Comparison of ENCODE assay signal across 8 cellular contexts in the genomic region with DNA sequence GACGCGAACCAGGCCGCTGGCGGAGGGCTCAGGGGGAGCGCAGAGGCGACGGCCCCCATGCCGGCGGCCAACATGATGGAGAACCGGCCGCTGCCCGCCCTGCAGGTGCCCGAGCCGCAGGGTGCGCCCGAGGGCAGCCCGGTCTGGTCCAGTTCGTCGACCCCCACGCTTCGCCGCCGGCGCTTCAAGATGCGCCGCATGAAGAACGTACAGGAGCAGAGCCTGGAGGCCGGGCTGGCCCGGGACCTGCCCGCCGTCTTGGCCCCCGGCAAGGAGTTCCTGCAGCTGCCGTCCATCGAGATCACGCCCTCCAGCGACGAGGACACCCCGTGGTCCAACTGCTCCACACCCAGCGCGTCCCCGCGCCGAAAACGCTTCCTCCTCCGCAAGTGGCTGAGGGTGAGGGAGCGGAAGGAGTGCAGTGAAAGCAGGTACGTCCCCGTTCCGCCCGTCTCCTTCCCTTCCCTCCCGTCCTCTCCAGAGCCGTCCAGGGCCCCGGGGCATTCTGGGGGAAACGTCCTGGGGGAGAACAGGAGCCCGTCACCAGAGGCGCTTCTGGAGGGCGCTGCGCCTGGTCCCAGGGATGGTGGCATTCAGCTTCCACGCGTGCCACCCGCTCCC. TPM values are rescaled to one million over a fixed set of nuclear protein-coding genes. Genes with fewer than 3 reads are reported as not detected.
DNase-seq lines count a peak whose midpoint lies in the region; ATAC-seq and TF ChIP-seq lines count a peak whose summit lies in the region.

No MANE protein-coding gene starts in this region.

- H3K4me2 ChIP-seq in OCI-LY7 (ENCODE audit: low read length) = no peak overlapping the region

- no peaks in the 10 kb centered on the region for H3K36me3 ChIP-seq in esophagus squamous epithelium
- no peaks in the 10 kb centered on the region for H3K36me3 ChIP-seq in subcutaneous abdominal adipose tissue (ENCODE audit: control insufficient read depth in 5 of 5, insufficient read depth in 5 of 5, low read length in 5 of 5)
- no peaks in the 10 kb centered on the region for H3K36me3 ChIP-seq in OCI-LY7 (ENCODE audit: insufficient read depth, low read length)

- peaks cover 4 to 13% (median 10%) of the 10 kb centered on the region in 3 donors for H3K4me1 Mint-ChIP-seq in naive B cell

- H3K4me3 ChIP-seq in esophagus squamous epithelium (peak overlapping the region; percentile 43 to 71 (median 52)), subcutaneous abdominal adipose tissue (ENCODE audit: low read depth in 1 of 5, low read length in 5 of 5) (peak overlapping the region in 4 of 5 donors; percentile 61 to 76 (median 66)), OCI-LY7 (ENCODE audit: low read depth, low read length, poor library complexity, severe bottlenecking) (no peak overlapping the region)

- H3K27ac ChIP-seq in esophagus squamous epithelium = peak overlapping the region; percentile 60 to 78 (median 66)
- no peak overlapping the region for H3K27ac ChIP-seq in subcutaneous abdominal adipose tissue (ENCODE audit: low read depth, low read length)
- no peak overlapping the region for H3K27ac ChIP-seq in OCI-LY7 (ENCODE audit: low read depth, low read length, poor library complexity, severe bottlenecking)

- BruUV-seq in OCI-LY7 (replicated peaks; lab: Mats Ljungman, UMichigan) = no TSS peak

- H3K4me1 ChIP-seq in esophagus squamous epithelium = peaks cover 11 to 20% (median 12%) of the 10 kb centered on the region in 3 donors
- peaks cover 0 to 21% (median 13%) of the 10 kb centered on the region in 5 donors for H3K4me1 ChIP-seq in subcutaneous abdominal adipose tissue (ENCODE audit: control insufficient read depth in 5 of 5, insufficient read depth in 5 of 5, low read length in 5 of 5)
- no peaks in the 10 kb centered on the region for H3K4me1 ChIP-seq in OCI-LY7 (ENCODE audit: insufficient read depth, low read length, poor library complexity, severe bottlenecking)

- ATAC-seq in GM21717 (IDR thresholded peaks at IDR 0.05; ENCODE audit: unreplicated experiment) (peak; percentile 64), naive B cell (ENCODE audit: low read depth in 2 of 2) (peak in 1 of 2 donors; percentile 18)

- H4K20me1 ChIP-seq in OCI-LY7 (ENCODE audit: insufficient read depth, low read length) = no peaks in the 10 kb centered on the region

- peak overlapping the region in 3 of 5 donors; percentile 19 to 58 (median 44) for H3K9ac ChIP-seq in subcutaneous abdominal adipose tissue (ENCODE audit: low read length in 5 of 5)

- no peak for TF ChIP-seq CTCF in esophagus squamous epithelium (IDR thresholded peaks at IDR 0.05)
- no peak for TF ChIP-seq CTCF in OCI-LY7 (conservative IDR thresholded peaks at IDR 0.05; ENCODE audit: low read length)

- H3K36me3 Mint-ChIP-seq in naive B cell = no peaks in the 10 kb centered on the region

- peaks cover 0 to 75% (median 0%) of the 10 kb centered on the region in 4 donors for H3K27me3 ChIP-seq in esophagus squamous epithelium
- peaks cover 7 to 25% (median 14%) of the 10 kb centered on the region in 5 donors for H3K27me3 ChIP-seq in subcutaneous abdominal adipose tissue (ENCODE audit: control insufficient read depth in 5 of 5, insufficient read depth in 4 of 5, low read length in 5 of 5)

- H3K9me3 Mint-ChIP-seq in naive B cell = no peaks in the 10 kb centered on the region

- 3 to 4% methylated on average over 8 to 23 of the region's 61 CpGs for WGBS in esophagus squamous epithelium, 2 donors

- peak in 1 of 4 donors; percentile 61 for TF ChIP-seq POLR2A in esophagus squamous epithelium (IDR thresholded peaks at IDR 0.05)

- H3K9me2 ChIP-seq in OCI-LY7 (ENCODE audit: insufficient read depth, low read length) = no peaks in the 10 kb centered on the region

- peaks cover 17 to 36% (median 25%) of the 10 kb centered on the region in 3 donors for H3K27me3 Mint-ChIP-seq in naive B cell

- H3K9me3 ChIP-seq in esophagus squamous epithelium (no peaks in the 10 kb centered on the region), subcutaneous abdominal adipose tissue (ENCODE audit: control insufficient read depth in 5 of 5, low read length in 5 of 5) (no peaks in the 10 kb centered on the region), OCI-LY7 (ENCODE audit: low read length) (no peaks in the 10 kb centered on the region)

- H2AFZ ChIP-seq in OCI-LY7 (ENCODE audit: low read length) = no peak overlapping the region

- POLR2A ChIA-PET in OCI-LY7 (lab: Charles Lee) = interaction anchor here (0.6 kb wide), 1 partner anchor 21 kb away, joined by 4 read pairs; no protein-coding TSS in a partner anchor

- intact Hi-C loops in esophagus squamous epithelium (cut with DNase I) (no loop called here), OCI-LY7 (cut with micrococcal nuclease; ENCODE audit: unreplicated experiment) (no loop called here)

- CTCF ChIA-PET in OCI-LY7 (lab: Charles Lee; ENCODE audit: unreplicated experiment) = no interaction called here

- DNase-seq in DMS153 (lab: John Stamatoyannopoulos, UW) (peak; percentile 58), NCI-H2029 (lab: John Stamatoyannopoulos, UW) (peak; percentile 87), esophagus squamous epithelium (lab: John Stamatoyannopoulos, UW) (no peak), naive B cell (peak; percentile 7), OCI-LY7 (ENCODE audit: low spot score) (no peak)
- peak in 2 of 3 experiments; percentile 35 to 38 for DNase-seq in activated CD8-positive, alpha-beta memory T cell treated with anti-CD3 and anti-CD28 coated beads for 48 hours (ENCODE audit: low read depth in 2 of 3, low spot score in 2 of 3)

- no peaks in the 10 kb centered on the region for H3K79me2 ChIP-seq in OCI-LY7 (ENCODE audit: insufficient read depth, low read depth, low read length)

- peak overlapping the region in 7 of 8 donors; percentile 35 to 84 (median 73) for H3K4me3 Mint-ChIP-seq in naive B cell

- H3K27ac Mint-ChIP-seq in naive B cell = no peak overlapping the region

RNA-seq across cellular contexts. Expression of gene GRAMD1B, which starts 0.8 kb away (rescaled TPM):
- total RNA-seq in esophagus squamous epithelium (1 to 10 TPM in 3 of 4 donors, under 1 TPM in 1; 0.61 to 1.7 (median 1.1) TPM), OCI-LY7 (2022) (not detected in 2 replicates)
- under 1 TPM in 1 of 6 donors, not detected in 5; 0.84 TPM for polyA plus RNA-seq in naive B cell (ENCODE audit: low read depth in 6 of 6)
- 0.16 TPM in 1 of 2 replicates, not detected in the other for total RNA-seq in OCI-LY7 (2014; rRNA removed; shearing (Covaris generic))

Comparison
In these comparisons a context has a peak if more than half of its experiments do, and no peak if none do; other contexts are left out.
1. DNase-seq: peak in DMS153 (single experiment), NCI-H2029 (single experiment), activated CD8-positive, alpha-beta memory T cell treated with anti-CD3 and anti-CD28 coated beads for 48 hours (2 of 3) and naive B cell (single experiment); none in esophagus squamous epithelium (single experiment) and OCI-LY7 (single experiment).
2. H3K27ac ChIP-seq: peak in esophagus squamous epithelium (4 of 4); none in subcutaneous abdominal adipose tissue (single experiment) and OCI-LY7 (single experiment).